8 cellular contexts compared by ENCODE assay signal in genomic region chr12:112418248-112418595, GRCh38. TPM values are rescaled to one million over a fixed set of nuclear protein-coding genes. Genes with fewer than 3 reads are reported as not detected.
A peak's percentile ranks its signal among the peaks of the same experiment; 100 is the strongest.
DNase-seq lines count a peak whose midpoint lies in the region; ATAC-seq and TF ChIP-seq lines count a peak whose summit lies in the region.

No MANE protein-coding gene starts in this region.

- peaks cover 25% of the 10 kb centered on the region for H4K20me1 ChIP-seq in PC-3 (ENCODE audit: low read length)

- H3K4me3 ChIP-seq in GM08714 (ENCODE audit: low read length) = peak overlapping the region; percentile 96
- peak overlapping the region; percentile 100 for H3K4me3 ChIP-seq in PC-3 (ENCODE audit: low read length)
- peak overlapping the region; percentile 91 for H3K4me3 ChIP-seq in epithelial cell of esophagus (ENCODE audit: low read length)
- H3K4me3 ChIP-seq in parathyroid adenoma (ENCODE audit: low read depth, low read length) = peak overlapping the region; percentile 97

- H3F3A ChIP-seq in PC-3 (ENCODE audit: low read length, unreplicated experiment) = no peaks in the 10 kb centered on the region

- CTCF ChIA-PET in PC-3 (lab: Charles Lee) = no interaction called here

- peak overlapping the region; percentile 51 for H3K27ac ChIP-seq in PC-3 (ENCODE audit: low read length)
- H3K27ac ChIP-seq in parathyroid adenoma = peak overlapping the region; percentile 68

- BruUV-seq in PC-3 (replicated peaks; lab: Mats Ljungman, UMichigan) = TSS peak; percentile 97

- ATAC-seq in PC-3 (no peak), HG03442 (IDR thresholded peaks at IDR 0.05; ENCODE audit: unreplicated experiment) (no peak)

- H3K36me3 ChIP-seq in PC-3 (ENCODE audit: low read depth, low read length) (peaks cover 11% of the 10 kb centered on the region; the same call in 1 of the 2 replicates), parathyroid adenoma (ENCODE audit: control insufficient read depth, insufficient read depth, low read length) (no peaks in the 10 kb centered on the region)

- no peaks in the 10 kb centered on the region for H3K9me2 ChIP-seq in PC-3 (replicated peaks; ENCODE audit: low read length)

- H3K9me3 ChIP-seq in PC-3 (ENCODE audit: low read length) (no peaks in the 10 kb centered on the region), parathyroid adenoma (ENCODE audit: control insufficient read depth, low read length) (no peaks in the 10 kb centered on the region)

- H3K79me2 ChIP-seq in PC-3 (ENCODE audit: low read length) (peaks cover 50% of the 10 kb centered on the region), parathyroid adenoma (peaks cover 16% of the 10 kb centered on the region)

- H3K4me2 ChIP-seq in PC-3 (ENCODE audit: low read length) (peak overlapping the region; percentile 83), parathyroid adenoma (ENCODE audit: low read length) (peak overlapping the region; percentile 99)

- no peaks in the 10 kb centered on the region for H3K27me3 ChIP-seq in PC-3 (ENCODE audit: low read length)
- no peaks in the 10 kb centered on the region for H3K27me3 ChIP-seq in parathyroid adenoma (ENCODE audit: control insufficient read depth, insufficient read depth, low read length)

- intact Hi-C loops in PC-3 (cut with micrococcal nuclease) = no loop called here

- TF ChIP-seq CTCF in PC-3 (conservative IDR thresholded peaks at IDR 0.05; ENCODE audit: low read depth, low read length) = no peak
- TF ChIP-seq CTCF in epithelial cell of esophagus (IDR thresholded peaks at IDR 0.05; ENCODE audit: insufficient read depth, low read depth, low read length, missing control alignments) = no peak
- TF ChIP-seq CTCF in parathyroid adenoma (IDR thresholded peaks at IDR 0.05) = no peak

- DNase-seq in PC-3 (no peak), epithelial cell of esophagus (ENCODE audit: low read depth) (no peak), DMS79 (lab: John Stamatoyannopoulos, UW) (no peak), Kasumi-1 (lab: John Stamatoyannopoulos, UW) (no peak), EL (no peak)

- POLR2A ChIA-PET in PC-3 (lab: Charles Lee; ENCODE audit: unreplicated experiment) = no interaction called here

- H3K4me1 ChIP-seq in PC-3 (ENCODE audit: insufficient read depth, low read length) (peaks cover 15% of the 10 kb centered on the region), parathyroid adenoma (peaks cover 3% of the 10 kb centered on the region)

- H3K9ac ChIP-seq in PC-3 (ENCODE audit: low read length) (peak overlapping the region; percentile 97), parathyroid adenoma (peak overlapping the region; percentile 31)

- H2AFZ ChIP-seq in PC-3 (ENCODE audit: low read length) (peak overlapping the region; percentile 99), parathyroid adenoma (peak overlapping the region; percentile 91)

RNA-seq across cellular contexts. Expression of gene PTPN11, which starts 0.5 kb away (rescaled TPM):
- total RNA-seq in PC-3 (2014; rRNA removed) = 121 and 137 TPM in 2 replicates

RNA-seq across cellular contexts. Expression of gene RPL6, which starts 8.8 kb away (rescaled TPM):
- total RNA-seq in PC-3 (2014; rRNA removed) = 1,342 and 1,509 TPM in 2 replicates

RNA-seq across cellular contexts. Expression of gene HECTD4, which starts 36.0 kb away (rescaled TPM):
- 24.6 and 31.2 TPM in 2 replicates for total RNA-seq in PC-3 (2014; rRNA removed)
